ENCODE assay signal across 8 cellular contexts in the genomic region with DNA sequence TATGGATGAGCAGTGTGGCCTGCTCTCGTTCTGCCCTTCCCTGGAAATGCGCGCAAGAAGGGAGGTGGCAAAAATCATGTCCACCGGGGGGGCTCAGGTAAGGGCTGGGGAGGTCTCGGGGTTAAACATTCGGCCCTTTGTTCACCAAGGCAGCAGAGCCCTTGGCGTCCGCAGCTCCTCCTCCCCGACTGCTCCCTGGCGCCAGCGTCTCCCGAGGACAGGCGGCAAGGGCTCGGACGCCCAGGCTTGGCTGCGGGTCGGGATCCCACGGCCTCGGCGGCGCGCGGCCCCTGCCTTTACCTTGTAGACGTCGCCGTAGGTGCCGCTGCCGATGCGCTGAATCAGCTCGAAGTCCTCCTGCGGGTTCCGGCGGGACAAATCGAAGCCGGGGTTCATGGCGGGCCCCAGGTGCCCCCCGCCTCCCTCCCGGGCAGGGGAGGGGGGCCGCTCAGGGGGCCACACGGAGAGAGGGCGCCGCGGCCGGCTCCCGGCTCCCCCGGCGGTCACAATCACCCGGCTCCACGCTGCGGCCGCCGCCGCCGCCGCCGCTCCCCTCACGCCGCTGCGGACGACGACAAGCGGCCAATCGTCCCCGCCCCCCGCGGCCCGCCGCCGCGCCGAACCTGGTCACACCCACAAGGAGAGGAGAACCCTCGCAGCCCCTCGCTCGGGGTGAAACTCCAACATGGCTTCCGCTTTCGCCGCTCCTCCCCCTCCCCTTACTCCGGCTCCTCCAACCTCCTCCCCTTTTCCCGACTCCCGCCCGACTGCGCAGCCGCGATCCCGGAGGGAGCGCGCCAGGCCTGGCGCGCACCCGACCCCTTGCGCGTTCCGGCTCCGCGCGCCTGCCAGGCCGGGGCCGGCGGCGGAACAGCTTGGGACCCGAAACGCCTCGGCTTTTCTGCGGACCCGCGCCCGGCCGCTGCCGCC. TPM values are rescaled to one million over a fixed set of nuclear protein-coding genes. Genes with fewer than 3 reads are reported as not detected.
DNase-seq lines count a peak whose midpoint lies in the region; ATAC-seq, FAIRE-seq and TF ChIP-seq lines count a peak whose summit lies in the region.

MAP4K3 (minus strand) TSS at position 694 of the 930 bp plus-strand sequence; CDS start at position 396, 298 bp downstream.

- no peaks in the 10 kb centered on the region for H3K36me3 ChIP-seq in hepatocyte (replicated peaks; ENCODE audit: insufficient read depth, low read depth)
- H3K36me3 ChIP-seq in aorta (ENCODE audit: control insufficient read depth in 1 of 2, insufficient read depth in 2 of 2, low read length in 1 of 2): no peaks in the 10 kb centered on the region

- FAIRE-seq in GM18507 (lab: Jason Lieb, UNC): peak; percentile 75

- intact Hi-C loops in aorta (cut with DNase I): loop anchor here in 1 of 2 donors (5.0 kb wide), 1 partner anchor 60 kb away; no protein-coding TSS in a partner anchor

- H3K27me3 ChIP-seq in hepatocyte: no peaks in the 10 kb centered on the region
- H3K27me3 ChIP-seq in aorta (ENCODE audit: control insufficient read depth in 1 of 2, insufficient read depth in 2 of 2, low read length in 1 of 2): no peaks in the 10 kb centered on the region

- peaks cover 34% of the 10 kb centered on the region for H3K4me1 ChIP-seq in hepatocyte (ENCODE audit: insufficient read depth)
- peaks cover 3 to 5% of the 10 kb centered on the region in 2 donors for H3K4me1 ChIP-seq in aorta (ENCODE audit: control insufficient read depth in 1 of 2, insufficient read depth in 2 of 2, low read length in 2 of 2)

- peak within 1 kb of the TSS; percentile 96 for H3K4me2 ChIP-seq in hepatocyte

- H3K9me3 ChIP-seq in hepatocyte (ENCODE audit: low read depth) (no peaks in the 10 kb centered on the region), aorta (ENCODE audit: control insufficient read depth, low read length) (no peaks in the 10 kb centered on the region)

- ATAC-seq in HG02970 (IDR thresholded peaks at IDR 0.05; ENCODE audit: low FRiP score, unreplicated experiment): peak; percentile 86
- peak; percentile 94 for ATAC-seq in aorta (ENCODE audit: low FRiP score)

- DNase-seq in GM18507 (ENCODE audit: extremely low spot score, insufficient read length, low read depth) (peak; percentile 73), NCI-H1930 (lab: John Stamatoyannopoulos, UW) (peak; percentile 88 to 90), T-helper 22 cell (ENCODE audit: low read depth) (peak; percentile 58), astrocyte of the cerebellum (ENCODE audit: low read depth) (peak; percentile 84), hepatocyte (ENCODE audit: low spot score) (peak; percentile 97), renal cortical epithelial cell (ENCODE audit: low read depth) (peak; percentile 79), aorta (peak; percentile 95 to 98)

- H3K79me2 ChIP-seq in hepatocyte: peaks cover 54% of the 10 kb centered on the region

- TF ChIP-seq CTCF in astrocyte of the cerebellum (IDR thresholded peaks at IDR 0.05; ENCODE audit: low read depth, low read length, missing control alignments) (no peak), hepatocyte (IDR thresholded peaks at IDR 0.05; ENCODE audit: poor library complexity) (no peak)

- H4K20me1 ChIP-seq in hepatocyte (ENCODE audit: insufficient read depth, poor library complexity, severe bottlenecking): peaks cover 39% of the 10 kb centered on the region

- in situ Hi-C loops in astrocyte of the cerebellum (cut with HindIII; ENCODE audit: low sequenced_read_pairs): no loop called here

- peak within 1 kb of the TSS; percentile 87 for H3K4me3 ChIP-seq in astrocyte of the cerebellum (ENCODE audit: low read depth, low read length)
- peak within 1 kb of the TSS; percentile 79 for H3K4me3 ChIP-seq in hepatocyte
- H3K4me3 ChIP-seq in aorta (ENCODE audit: low read length in 2 of 2): peak within 1 kb of the TSS; percentile 86 to 96

- under 1% methylated on average over 59 of the region's 109 CpGs for WGBS in hepatocyte (ENCODE audit: low lambda C conversion rate, missing lambda C conversion rate)
- 0% methylated on average over 92 to 109 of the region's 109 CpGs for WGBS in aorta, 2 donors

- H3K27ac ChIP-seq in hepatocyte: peak within 1 kb of the TSS; percentile 98
- H3K27ac ChIP-seq in aorta (ENCODE audit: low read depth in 1 of 2, low read length in 2 of 2): peak within 1 kb of the TSS; percentile 53 to 89

- no peaks in the 10 kb centered on the region for H3K9me2 ChIP-seq in hepatocyte (replicated peaks; ENCODE audit: insufficient read depth)

- H2AFZ ChIP-seq in hepatocyte: peak within 1 kb of the TSS; percentile 86

RNA-seq across cellular contexts. Expression of gene MAP4K3, which starts in this region (rescaled TPM):
- 65.1 and 72.1 TPM in 2 replicates for total RNA-seq in hepatocyte
- 24.5 and 27.2 TPM in 2 replicates for polyA plus RNA-seq in hepatocyte
- total RNA-seq in renal cortical epithelial cell: 56.6 and 108 TPM in 2 replicates
- total RNA-seq in aorta: 10 to 100 TPM; 42.1 to 50.8 TPM
- 10 to 100 TPM; 13.9 to 23.6 TPM for polyA plus RNA-seq in aorta

Comparison
In these comparisons a context has a peak if more than half of its experiments do, and no peak if none do; other contexts are left out.
1. Peak in every context shown above with its lines: DNase-seq, ATAC-seq, H3K4me3 ChIP-seq and H3K27ac ChIP-seq.